Comparison of ENCODE assay signal across 8 cellular contexts in genomic region chr19:36014029-36014924, GRCh38. TPM values are rescaled to one million over a fixed set of nuclear protein-coding genes. Genes with fewer than 3 reads are reported as not detected.
DNase-seq lines count a peak whose midpoint lies in the region; ATAC-seq and TF ChIP-seq lines count a peak whose summit lies in the region.

ALKBH6 (minus strand) TSS chr19:36014213; CDS start chr19:36013397, 816 bp downstream.

- H3K36me3 Mint-ChIP-seq in activated T-helper 2 cell treated with anti-CD3 and anti-CD28 coated beads, Interferon-gamma antibody, Interleukin-2, Interleukin-4, amounts not matched to agents 10 μg/mL and 5 μg/mL and 100 μg/mL, durations not matched to agents 14 hours and 24 hours and 36 hours (ENCODE audit: low read depth), result peaks cover 8% of the 10 kb centered on the region
- no peaks in the 10 kb centered on the region for H3K36me3 Mint-ChIP-seq in natural killer cell

- no peaks in the 10 kb centered on the region for H3K9me3 ChIP-seq in RWPE2 (ENCODE audit: severe bottlenecking)

- H3K27ac Mint-ChIP-seq in activated T-helper 2 cell treated with anti-CD3 and anti-CD28 coated beads, Interferon-gamma antibody, Interleukin-2, Interleukin-4, amounts not matched to agents 10 μg/mL and 5 μg/mL and 100 μg/mL, durations not matched to agents 14 hours and 24 hours and 36 hours, result peak within 1 kb of the TSS; percentile 92
- H3K27ac Mint-ChIP-seq in natural killer cell, result peak within 1 kb of the TSS; percentile 95 to 99

- H3K4me1 Mint-ChIP-seq in activated T-helper 2 cell treated with anti-CD3 and anti-CD28 coated beads, Interferon-gamma antibody, Interleukin-2, Interleukin-4, amounts not matched to agents 10 μg/mL and 5 μg/mL and 100 μg/mL, durations not matched to agents 14 hours and 24 hours and 36 hours (ENCODE audit: low read depth), result peaks cover 33% of the 10 kb centered on the region
- H3K4me1 Mint-ChIP-seq in natural killer cell, result peaks cover 35 to 46% of the 10 kb centered on the region in 2 donors

- H3K27ac ChIP-seq in RWPE2 (ENCODE audit: poor library complexity, severe bottlenecking), result peak within 1 kb of the TSS; percentile 22

- intact Hi-C loops in activated T-helper 2 cell treated with anti-CD3 and anti-CD28 coated beads, Interferon-gamma antibody, Interleukin-2, Interleukin-4, amounts not matched to agents 10 μg/mL and 5 μg/mL and 100 μg/mL, durations not matched to agents 14 hours and 24 hours and 36 hours (cut with micrococcal nuclease), result loop anchor here (1.0 kb wide), 3 partner anchors 19 to 101 kb away; partner anchors contain the start of genes SDHAF1, TBCB, THAP8 and WDR62
- intact Hi-C loops in natural killer cell (cut with micrococcal nuclease), result loop anchor here (1.0 kb wide), 2 partner anchors 19 to 40 kb away; partner anchors contain the start of genes SDHAF1, THAP8 and WDR62

- H3K4me3 ChIP-seq in RWPE2 (ENCODE audit: severe bottlenecking), result peak within 1 kb of the TSS; percentile 51

- no peaks in the 10 kb centered on the region for H3K4me1 ChIP-seq in RWPE2 (ENCODE audit: insufficient read depth, poor library complexity, severe bottlenecking)

- peak within 1 kb of the TSS; percentile 93 for H3K4me3 Mint-ChIP-seq in activated T-helper 2 cell treated with anti-CD3 and anti-CD28 coated beads, Interferon-gamma antibody, Interleukin-2, Interleukin-4, amounts not matched to agents 10 μg/mL and 5 μg/mL and 100 μg/mL, durations not matched to agents 14 hours and 24 hours and 36 hours (ENCODE audit: low read depth)
- H3K4me3 Mint-ChIP-seq in natural killer cell, result peak within 1 kb of the TSS; percentile 98

- ATAC-seq in RWPE2 (ENCODE audit: low read depth), result peak; percentile 98
- peak; percentile 97 to 100 (median 97) for ATAC-seq in natural killer cell

- H3K36me3 ChIP-seq in RWPE2 (ENCODE audit: low read depth), result 0 out of 2 replicates have a peak, but pooled peaks cover 2% of the 10 kb centered on the region

- DNase-seq in EH (ENCODE audit: low read depth) (peak; percentile 99), H4 (ENCODE audit: low spot score) (peak; percentile 100), LoVo (ENCODE audit: low spot score) (peak; percentile 99), RWPE2 (ENCODE audit: low spot score) (peak; percentile 100), fibroblast of peridontal ligament (ENCODE audit: extremely low read depth) (peak; percentile 96), natural killer cell (peak; percentile 99)
- DNase-seq in activated T-helper 2 cell treated with anti-CD3 and anti-CD28 coated beads, Interferon-gamma antibody, Interleukin-2, Interleukin-4, amounts not matched to agents 10 μg/mL and 5 μg/mL and 100 μg/mL, durations not matched to agents 14 hours and 24 hours and 36 hours (ENCODE audit: low spot score), result peak; percentile 99
- peak; percentile 100 for DNase-seq in stimulated activated naive CD4-positive, alpha-beta T cell treated with Interleukin-2 at 50 U/mL for 16 hours (lab: John Stamatoyannopoulos, UW)

- no peaks in the 10 kb centered on the region for H3K27me3 Mint-ChIP-seq in activated T-helper 2 cell treated with anti-CD3 and anti-CD28 coated beads, Interferon-gamma antibody, Interleukin-2, Interleukin-4, amounts not matched to agents 10 μg/mL and 5 μg/mL and 100 μg/mL, durations not matched to agents 14 hours and 24 hours and 36 hours (ENCODE audit: low read depth)
- H3K27me3 Mint-ChIP-seq in natural killer cell (ENCODE audit: low read depth in 2 of 2), result no peaks in the 10 kb centered on the region

- H3K27me3 ChIP-seq in RWPE2 (ENCODE audit: insufficient read depth, poor library complexity, severe bottlenecking), result no peaks in the 10 kb centered on the region

- TF ChIP-seq CTCF in RWPE2 (IDR thresholded peaks at IDR 0.05; ENCODE audit: poor library complexity, severe bottlenecking) (no peak), natural killer cell (IDR thresholded peaks at IDR 0.05) (no peak)

- H3K9me3 Mint-ChIP-seq in activated T-helper 2 cell treated with anti-CD3 and anti-CD28 coated beads, Interferon-gamma antibody, Interleukin-2, Interleukin-4, amounts not matched to agents 10 μg/mL and 5 μg/mL and 100 μg/mL, durations not matched to agents 14 hours and 24 hours and 36 hours, result no peaks in the 10 kb centered on the region
- H3K9me3 Mint-ChIP-seq in natural killer cell, result no peaks in the 10 kb centered on the region

RNA-seq across cellular contexts. Expression of gene ALKBH6, which starts in this region (rescaled TPM):
- total RNA-seq in H4 (2014; rRNA removed; shearing (Covaris generic)), result 47.7 and 63.7 TPM in 2 replicates
- 49.9 and 54.3 TPM in 2 replicates for total RNA-seq in activated T-helper 2 cell treated with anti-CD3 and anti-CD28 coated beads, Interferon-gamma antibody, Interleukin-2, Interleukin-4, amounts not matched to agents 10 μg/mL and 5 μg/mL and 100 μg/mL, durations not matched to agents 14 hours and 24 hours and 36 hours
- total RNA-seq in natural killer cell, result 10 to 100 TPM; 39.0 to 57.3 (median 48.1) TPM

Comparison
In these comparisons a context has a peak if more than half of its experiments do, and no peak if none do; other contexts are left out.
1. Peak in every context shown above with its lines: DNase-seq, ATAC-seq, H3K4me3 ChIP-seq and H3K27ac ChIP-seq.